Comparison of ENCODE assay signal across 1 cellular context in the genomic region with DNA sequence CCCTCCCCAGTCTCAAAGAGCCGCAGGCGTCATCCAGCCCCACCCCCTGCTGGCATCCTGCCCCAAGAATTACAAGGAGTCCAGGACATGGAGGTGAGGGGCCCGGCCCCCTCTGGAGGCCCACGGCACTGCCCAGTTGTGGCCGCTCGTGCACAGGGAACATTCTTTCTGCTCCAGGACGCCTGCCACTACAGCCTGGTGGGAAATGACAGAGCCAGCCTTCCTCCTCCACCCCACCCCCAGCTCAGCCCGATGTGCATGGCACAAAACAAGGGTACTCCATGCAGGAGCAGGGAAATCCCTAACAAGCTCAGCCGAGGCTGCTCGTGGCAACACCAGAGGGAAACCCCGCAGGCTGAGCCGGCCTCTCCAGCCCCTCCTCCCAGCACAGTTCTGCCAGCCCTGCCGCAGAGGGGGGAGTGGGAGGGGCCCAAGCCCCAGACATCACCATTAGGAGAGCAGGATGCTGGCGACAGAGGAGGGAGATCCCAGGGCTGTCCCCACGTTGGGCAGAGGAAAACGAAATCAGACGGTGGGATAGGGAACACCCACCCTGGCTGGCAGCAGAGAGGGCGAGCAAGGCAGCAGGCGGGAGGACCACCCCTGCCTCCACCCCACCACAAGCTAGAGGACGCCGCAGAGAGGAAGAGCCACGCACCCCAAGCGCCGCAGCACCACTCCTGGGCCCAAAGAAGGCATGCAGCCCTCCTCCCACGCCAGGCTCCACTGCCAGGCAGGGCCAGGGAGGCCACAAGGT.
TF ChIP-seq lines count a peak whose summit lies in the region.

No MANE protein-coding gene starts in this region.

TF ChIP-seq in HepG2, 621 proteins besides CTCF, POLR2A, EP300 and RAD21:
- TF ChIP-seq, protein P1, sequence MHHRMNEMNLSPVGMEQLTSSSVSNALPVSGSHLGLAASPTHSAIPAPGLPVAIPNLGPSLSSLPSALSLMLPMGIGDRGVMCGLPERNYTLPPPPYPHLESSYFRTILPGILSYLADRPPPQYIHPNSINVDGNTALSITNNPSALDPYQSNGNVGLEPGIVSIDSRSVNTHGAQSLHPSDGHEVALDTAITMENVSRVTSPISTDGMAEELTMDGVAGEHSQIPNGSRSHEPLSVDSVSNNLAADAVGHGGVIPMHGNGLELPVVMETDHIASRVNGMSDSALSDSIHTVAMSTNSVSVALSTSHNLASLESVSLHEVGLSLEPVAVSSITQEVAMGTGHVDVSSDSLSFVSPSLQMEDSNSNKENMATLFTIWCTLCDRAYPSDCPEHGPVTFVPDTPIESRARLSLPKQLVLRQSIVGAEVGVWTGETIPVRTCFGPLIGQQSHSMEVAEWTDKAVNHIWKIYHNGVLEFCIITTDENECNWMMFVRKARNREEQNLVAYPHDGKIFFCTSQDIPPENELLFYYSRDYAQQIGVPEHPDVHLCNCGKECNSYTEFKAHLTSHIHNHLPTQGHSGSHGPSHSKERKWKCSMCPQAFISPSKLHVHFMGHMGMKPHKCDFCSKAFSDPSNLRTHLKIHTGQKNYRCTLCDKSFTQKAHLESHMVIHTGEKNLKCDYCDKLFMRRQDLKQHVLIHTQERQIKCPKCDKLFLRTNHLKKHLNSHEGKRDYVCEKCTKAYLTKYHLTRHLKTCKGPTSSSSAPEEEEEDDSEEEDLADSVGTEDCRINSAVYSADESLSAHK (CRISPR knock-in tag; IDR thresholded peaks at IDR 0.05; ENCODE audit: borderline replicate concordance), result no peak
- TF ChIP-seq MXI1 (IDR thresholded peaks at IDR 0.05; ENCODE audit: borderline replicate concordance, low read depth, low read length) (no peak), PHF5A (CRISPR knock-in tag; IDR thresholded peaks at IDR 0.05; ENCODE audit: low read depth, unreplicated experiment) (no peak), ZNF550 (CRISPR knock-in tag; IDR thresholded peaks at IDR 0.05; ENCODE audit: borderline replicate concordance) (no peak), XRCC5 (optimal IDR thresholded peaks at IDR 0.05; ENCODE audit: low read length) (no peak), PRDM10 (CRISPR knock-in tag; IDR thresholded peaks at IDR 0.05; ENCODE audit: low read depth) (no peak), ZNF782 (CRISPR knock-in tag; IDR thresholded peaks at IDR 0.05; ENCODE audit: borderline replicate concordance) (no peak), SNRNP70 (IDR thresholded peaks at IDR 0.05; ENCODE audit: low read depth, low read length) (no peak), MTA1 (CRISPR knock-in tag; IDR thresholded peaks at IDR 0.05; ENCODE audit: borderline replicate concordance) (no peak), POLR2G (IDR thresholded peaks at IDR 0.05; ENCODE audit: low read depth, low read length) (no peak), FOXC1 (CRISPR knock-in tag; IDR thresholded peaks at IDR 0.05; ENCODE audit: borderline replicate concordance) (no peak), ZNF558 (CRISPR knock-in tag; IDR thresholded peaks at IDR 0.05; ENCODE audit: borderline replicate concordance) (no peak), ZNF543 (CRISPR knock-in tag; IDR thresholded peaks at IDR 0.05) (no peak), ZNF564 (CRISPR knock-in tag; IDR thresholded peaks at IDR 0.05) (no peak), ZIK1 (CRISPR knock-in tag; IDR thresholded peaks at IDR 0.05; ENCODE audit: borderline replicate concordance, low read depth) (no peak)
- TF ChIP-seq, protein P2, sequence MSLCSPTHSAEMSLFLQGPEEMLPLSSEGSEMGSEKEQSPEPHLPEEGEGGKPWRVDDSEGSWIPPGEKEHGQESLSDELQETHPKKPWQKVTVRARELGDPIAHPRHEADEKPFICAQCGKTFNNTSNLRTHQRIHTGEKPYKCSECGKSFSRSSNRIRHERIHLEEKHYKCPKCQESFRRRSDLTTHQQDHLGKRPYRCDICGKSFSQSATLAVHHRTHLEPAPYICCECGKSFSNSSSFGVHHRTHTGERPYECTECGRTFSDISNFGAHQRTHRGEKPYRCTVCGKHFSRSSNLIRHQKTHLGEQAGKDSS (CRISPR knock-in tag; IDR thresholded peaks at IDR 0.05; ENCODE audit: borderline replicate concordance, low read depth), result no peak
- TF ChIP-seq, protein P3, sequence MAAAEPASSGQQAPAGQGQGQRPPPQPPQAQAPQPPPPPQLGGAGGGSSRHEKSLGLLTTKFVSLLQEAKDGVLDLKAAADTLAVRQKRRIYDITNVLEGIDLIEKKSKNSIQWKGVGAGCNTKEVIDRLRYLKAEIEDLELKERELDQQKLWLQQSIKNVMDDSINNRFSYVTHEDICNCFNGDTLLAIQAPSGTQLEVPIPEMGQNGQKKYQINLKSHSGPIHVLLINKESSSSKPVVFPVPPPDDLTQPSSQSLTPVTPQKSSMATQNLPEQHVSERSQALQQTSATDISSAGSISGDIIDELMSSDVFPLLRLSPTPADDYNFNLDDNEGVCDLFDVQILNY (CRISPR knock-in tag; conservative IDR thresholded peaks at IDR 0.05), result no peak
- TF ChIP-seq, protein P4, sequence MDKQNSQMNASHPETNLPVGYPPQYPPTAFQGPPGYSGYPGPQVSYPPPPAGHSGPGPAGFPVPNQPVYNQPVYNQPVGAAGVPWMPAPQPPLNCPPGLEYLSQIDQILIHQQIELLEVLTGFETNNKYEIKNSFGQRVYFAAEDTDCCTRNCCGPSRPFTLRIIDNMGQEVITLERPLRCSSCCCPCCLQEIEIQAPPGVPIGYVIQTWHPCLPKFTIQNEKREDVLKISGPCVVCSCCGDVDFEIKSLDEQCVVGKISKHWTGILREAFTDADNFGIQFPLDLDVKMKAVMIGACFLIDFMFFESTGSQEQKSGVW (CRISPR knock-in tag; IDR thresholded peaks at IDR 0.05; ENCODE audit: borderline replicate concordance), result no peak
